ENCODE assay signal across 1 cellular context in genomic region chr10:51585742-51586141, GRCh38.
TF ChIP-seq lines count a peak whose summit lies in the region.

No MANE protein-coding gene starts in this region.

TF ChIP-seq in HepG2, 621 proteins besides CTCF, POLR2A, EP300 and RAD21 (continued from another document):
- TF ChIP-seq CENPT (CRISPR knock-in tag; IDR thresholded peaks at IDR 0.05; ENCODE audit: low read depth): no peak
- TF ChIP-seq ZNF619 (CRISPR knock-in tag; IDR thresholded peaks at IDR 0.05): no peak
- TF ChIP-seq, protein P1, sequence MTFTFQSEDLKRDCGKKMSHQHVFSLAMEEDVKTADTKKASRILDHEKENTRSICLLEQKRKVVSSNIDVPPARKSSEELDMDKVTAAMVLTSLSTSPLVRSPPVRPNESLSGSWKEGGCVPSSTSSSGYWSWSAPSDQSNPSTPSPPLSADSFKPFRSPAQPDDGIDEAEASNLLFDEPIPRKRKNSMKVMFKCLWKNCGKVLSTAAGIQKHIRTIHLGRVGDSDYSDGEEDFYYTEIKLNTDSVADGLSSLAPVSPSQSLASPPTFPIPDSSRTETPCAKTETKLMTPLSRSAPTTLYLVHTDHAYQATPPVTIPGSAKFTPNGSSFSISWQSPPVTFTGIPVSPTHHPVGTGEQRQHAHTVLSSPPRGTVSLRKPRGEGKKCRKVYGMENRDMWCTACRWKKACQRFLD (CRISPR knock-in tag; IDR thresholded peaks at IDR 0.05; ENCODE audit: borderline replicate concordance): no peak
- TF ChIP-seq MIER3 (CRISPR knock-in tag; IDR thresholded peaks at IDR 0.05; ENCODE audit: borderline replicate concordance): no peak
- TF ChIP-seq PRMT3 (CRISPR knock-in tag; IDR thresholded peaks at IDR 0.05; ENCODE audit: borderline replicate concordance, low read depth): no peak
- TF ChIP-seq PRPF4 (IDR thresholded peaks at IDR 0.05; ENCODE audit: low read depth, low read length, poor library complexity, severe bottlenecking): no peak
- no peak for TF ChIP-seq FOXO4 (CRISPR knock-in tag; conservative IDR thresholded peaks at IDR 0.05)
- TF ChIP-seq ATF3 (CRISPR knock-in tag; IDR thresholded peaks at IDR 0.05): no peak
- TF ChIP-seq, protein P2, sequence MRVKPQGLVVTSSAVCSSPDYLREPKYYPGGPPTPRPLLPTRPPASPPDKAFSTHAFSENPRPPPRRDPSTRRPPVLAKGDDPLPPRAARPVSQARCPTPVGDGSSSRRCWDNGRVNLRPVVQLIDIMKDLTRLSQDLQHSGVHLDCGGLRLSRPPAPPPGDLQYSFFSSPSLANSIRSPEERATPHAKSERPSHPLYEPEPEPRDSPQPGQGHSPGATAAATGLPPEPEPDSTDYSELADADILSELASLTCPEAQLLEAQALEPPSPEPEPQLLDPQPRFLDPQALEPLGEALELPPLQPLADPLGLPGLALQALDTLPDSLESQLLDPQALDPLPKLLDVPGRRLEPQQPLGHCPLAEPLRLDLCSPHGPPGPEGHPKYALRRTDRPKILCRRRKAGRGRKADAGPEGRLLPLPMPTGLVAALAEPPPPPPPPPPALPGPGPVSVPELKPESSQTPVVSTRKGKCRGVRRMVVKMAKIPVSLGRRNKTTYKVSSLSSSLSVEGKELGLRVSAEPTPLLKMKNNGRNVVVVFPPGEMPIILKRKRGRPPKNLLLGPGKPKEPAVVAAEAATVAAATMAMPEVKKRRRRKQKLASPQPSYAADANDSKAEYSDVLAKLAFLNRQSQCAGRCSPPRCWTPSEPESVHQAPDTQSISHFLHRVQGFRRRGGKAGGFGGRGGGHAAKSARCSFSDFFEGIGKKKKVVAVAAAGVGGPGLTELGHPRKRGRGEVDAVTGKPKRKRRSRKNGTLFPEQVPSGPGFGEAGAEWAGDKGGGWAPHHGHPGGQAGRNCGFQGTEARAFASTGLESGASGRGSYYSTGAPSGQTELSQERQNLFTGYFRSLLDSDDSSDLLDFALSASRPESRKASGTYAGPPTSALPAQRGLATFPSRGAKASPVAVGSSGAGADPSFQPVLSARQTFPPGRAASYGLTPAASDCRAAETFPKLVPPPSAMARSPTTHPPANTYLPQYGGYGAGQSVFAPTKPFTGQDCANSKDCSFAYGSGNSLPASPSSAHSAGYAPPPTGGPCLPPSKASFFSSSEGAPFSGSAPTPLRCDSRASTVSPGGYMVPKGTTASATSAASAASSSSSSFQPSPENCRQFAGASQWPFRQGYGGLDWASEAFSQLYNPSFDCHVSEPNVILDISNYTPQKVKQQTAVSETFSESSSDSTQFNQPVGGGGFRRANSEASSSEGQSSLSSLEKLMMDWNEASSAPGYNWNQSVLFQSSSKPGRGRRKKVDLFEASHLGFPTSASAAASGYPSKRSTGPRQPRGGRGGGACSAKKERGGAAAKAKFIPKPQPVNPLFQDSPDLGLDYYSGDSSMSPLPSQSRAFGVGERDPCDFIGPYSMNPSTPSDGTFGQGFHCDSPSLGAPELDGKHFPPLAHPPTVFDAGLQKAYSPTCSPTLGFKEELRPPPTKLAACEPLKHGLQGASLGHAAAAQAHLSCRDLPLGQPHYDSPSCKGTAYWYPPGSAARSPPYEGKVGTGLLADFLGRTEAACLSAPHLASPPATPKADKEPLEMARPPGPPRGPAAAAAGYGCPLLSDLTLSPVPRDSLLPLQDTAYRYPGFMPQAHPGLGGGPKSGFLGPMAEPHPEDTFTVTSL (CRISPR knock-in tag; IDR thresholded peaks at IDR 0.05; ENCODE audit: borderline replicate concordance): no peak
- TF ChIP-seq ZC3H4 (CRISPR knock-in tag; IDR thresholded peaks at IDR 0.05; ENCODE audit: borderline replicate concordance): no peak
- TF ChIP-seq ZNF749 (CRISPR knock-in tag; IDR thresholded peaks at IDR 0.05; ENCODE audit: borderline replicate concordance): no peak
- TF ChIP-seq MAFF (IDR thresholded peaks at IDR 0.05; ENCODE audit: low read depth, low read length): no peak
- no peak for TF ChIP-seq GPBP1L1 (CRISPR knock-in tag; IDR thresholded peaks at IDR 0.05)
- no peak for TF ChIP-seq HDAC1 (CRISPR knock-in tag; IDR thresholded peaks at IDR 0.05)
- TF ChIP-seq, protein P3, sequence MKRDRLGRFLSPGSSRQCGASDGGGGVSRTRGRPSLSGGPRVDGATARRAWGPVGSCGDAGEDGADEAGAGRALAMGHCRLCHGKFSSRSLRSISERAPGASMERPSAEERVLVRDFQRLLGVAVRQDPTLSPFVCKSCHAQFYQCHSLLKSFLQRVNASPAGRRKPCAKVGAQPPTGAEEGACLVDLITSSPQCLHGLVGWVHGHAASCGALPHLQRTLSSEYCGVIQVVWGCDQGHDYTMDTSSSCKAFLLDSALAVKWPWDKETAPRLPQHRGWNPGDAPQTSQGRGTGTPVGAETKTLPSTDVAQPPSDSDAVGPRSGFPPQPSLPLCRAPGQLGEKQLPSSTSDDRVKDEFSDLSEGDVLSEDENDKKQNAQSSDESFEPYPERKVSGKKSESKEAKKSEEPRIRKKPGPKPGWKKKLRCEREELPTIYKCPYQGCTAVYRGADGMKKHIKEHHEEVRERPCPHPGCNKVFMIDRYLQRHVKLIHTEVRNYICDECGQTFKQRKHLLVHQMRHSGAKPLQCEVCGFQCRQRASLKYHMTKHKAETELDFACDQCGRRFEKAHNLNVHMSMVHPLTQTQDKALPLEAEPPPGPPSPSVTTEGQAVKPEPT (CRISPR knock-in tag; IDR thresholded peaks at IDR 0.05; ENCODE audit: low read depth): no peak
